In the genomic region with DNA sequence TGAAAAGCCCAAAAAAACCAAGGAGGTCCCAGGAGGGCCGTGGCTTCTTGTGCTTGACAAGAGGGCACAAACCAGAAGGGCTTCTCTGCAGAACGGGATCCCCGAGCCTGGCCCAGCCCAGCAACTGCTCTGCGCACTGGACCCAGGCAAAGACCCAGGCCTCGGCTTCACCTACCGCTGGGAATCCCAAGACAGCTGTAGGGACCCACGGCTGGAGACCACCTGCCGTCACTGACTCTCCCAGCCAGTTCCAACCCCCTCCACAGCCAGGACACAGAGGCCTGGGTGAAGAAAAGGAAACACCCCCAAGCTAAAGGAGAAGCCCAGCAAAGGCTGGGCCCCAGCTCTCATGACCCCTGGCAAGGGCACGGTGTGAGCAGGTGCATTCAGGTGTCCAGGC, we compare ENCODE assay signal across 22 cellular contexts. TPM values are rescaled to one million over a fixed set of nuclear protein-coding genes. Genes with fewer than 3 reads are reported as not detected.
A peak's percentile ranks its signal among the peaks of the same experiment; 100 is the strongest.
DNase-seq lines count a peak whose midpoint lies in the region; ATAC-seq and TF ChIP-seq lines count a peak whose summit lies in the region.
"Had no signal": no experiment of that assay in that cellular context is flagged by ENCODE, and none has a peak within 500 bp of the region (broad histone marks: within the 10 kb centered on the region; RNA-seq: fewer than 3 reads in every experiment).

No MANE protein-coding gene starts in this region.

- CTCF ChIA-PET in CD4-positive, alpha-beta memory T cell (lab: Charles Lee; ENCODE audit: partially characterized antibody), result no interaction called here

- no peak for TF ChIP-seq POLR2A in spleen (IDR thresholded peaks at IDR 0.05)

- no peaks in the 10 kb centered on the region for H3K27me3 Mint-ChIP-seq in chondrocyte (ENCODE audit: low read depth)
- H3K27me3 Mint-ChIP-seq in CD4-positive, alpha-beta memory T cell, result no peaks in the 10 kb centered on the region
- H3K27me3 Mint-ChIP-seq: activated naive CD8-positive, alpha-beta T cell; central memory CD8-positive, alpha-beta T cell had no signal

- intact Hi-C loops in left colon (cut with DNase I, micrococcal nuclease) (no loop called here), spleen (cut with DNase I; ENCODE audit: low total_unique reads) (no loop called here)
- intact Hi-C loops in CD4-positive, alpha-beta memory T cell (cut with micrococcal nuclease), result no loop called here

- H3K27me3 ChIP-seq in spleen (replicated peaks in 1 of 7), result no peaks in the 10 kb centered on the region
- H3K27me3 ChIP-seq in CD4-positive, alpha-beta memory T cell (ENCODE audit: insufficient read depth, low read length), result no peaks in the 10 kb centered on the region
- H3K27me3 ChIP-seq: ascending aorta, neural progenitor cell had no signal

- no peak overlapping the region for H3K4me3 ChIP-seq in spleen
- no peak overlapping the region for H3K4me3 ChIP-seq in CD4-positive, alpha-beta memory T cell (ENCODE audit: low read length in 2 of 2)
- H3K4me3 ChIP-seq: ascending aorta, neural progenitor cell had no signal

- H3K36me3 Mint-ChIP-seq in chondrocyte (ENCODE audit: low read depth), result peaks cover 26% of the 10 kb centered on the region
- H3K36me3 Mint-ChIP-seq in CD4-positive, alpha-beta memory T cell, result no peaks in the 10 kb centered on the region
- H3K36me3 Mint-ChIP-seq: neural progenitor cell had no signal

- peaks cover 12% of the 10 kb centered on the region for H3K4me1 Mint-ChIP-seq in chondrocyte (ENCODE audit: low read depth)
- H3K4me1 Mint-ChIP-seq in CD4-positive, alpha-beta memory T cell, result peaks cover 0 to 6% (median 3%) of the 10 kb centered on the region in 4 donors

- H3K27ac ChIP-seq in spleen, result no peak overlapping the region
- H3K27ac ChIP-seq in CD4-positive, alpha-beta memory T cell (ENCODE audit: low read depth, low read length), result no peak overlapping the region
- H3K27ac ChIP-seq: ascending aorta, C4-2B, neural progenitor cell had no signal

- no peaks in the 10 kb centered on the region for H3K4me1 ChIP-seq in spleen
- H3K4me1 ChIP-seq in CD4-positive, alpha-beta memory T cell (ENCODE audit: insufficient read depth, low read length), result no peaks in the 10 kb centered on the region
- H3K4me1 ChIP-seq: ascending aorta had no signal

- H3K4me3 Mint-ChIP-seq in chondrocyte (ENCODE audit: unreplicated experiment), result no peak overlapping the region
- H3K4me3 Mint-ChIP-seq in CD4-positive, alpha-beta memory T cell, result no peak overlapping the region
- H3K4me3 Mint-ChIP-seq: activated naive CD8-positive, alpha-beta T cell; central memory CD8-positive, alpha-beta T cell; neural progenitor cell had no signal

- H3K36me3 ChIP-seq in spleen, result peaks cover 0 to 44% (median 9%) of the 10 kb centered on the region in 6 donors
- H3K36me3 ChIP-seq in CD4-positive, alpha-beta memory T cell (ENCODE audit: insufficient read depth, low read length), result no peaks in the 10 kb centered on the region
- H3K36me3 ChIP-seq: neural progenitor cell had no signal

- no peaks in the 10 kb centered on the region for H3K9me3 ChIP-seq in spleen
- H3K9me3 ChIP-seq in CD4-positive, alpha-beta memory T cell (ENCODE audit: control insufficient read depth in 1 of 2, low read length in 2 of 2), result no peaks in the 10 kb centered on the region
- H3K9me3 ChIP-seq: ascending aorta had no signal

- H3K27ac Mint-ChIP-seq in chondrocyte (ENCODE audit: unreplicated experiment), result no peak overlapping the region
- no peak overlapping the region for H3K27ac Mint-ChIP-seq in CD4-positive, alpha-beta memory T cell
- H3K27ac Mint-ChIP-seq: activated naive CD8-positive, alpha-beta T cell; activated T-helper 2 cell treated with anti-CD3 and anti-CD28 coated beads, Interferon-gamma antibody, Interleukin-2, Interleukin-4, amounts not matched to agents 10 μg/mL and 5 μg/mL and 100 μg/mL, durations not matched to agents 14 hours and 24 hours and 36 hours; neural progenitor cell had no signal

- ATAC-seq in left colon, result peak; percentile 19
- ATAC-seq in HG02610 (IDR thresholded peaks at IDR 0.05; ENCODE audit: unreplicated experiment), result no peak

- TF ChIP-seq CTCF in chondrocyte (IDR thresholded peaks at IDR 0.05), result no peak
- no peak for TF ChIP-seq CTCF in spleen (IDR thresholded peaks at IDR 0.05 in 8 of 11, conservative IDR thresholded peaks at IDR 0.05 in 3 of 11)

- DNase-seq in EH (ENCODE audit: low read depth) (peak; percentile 12), chondrocyte (ENCODE audit: low spot score) (peak; percentile 82), left colon (peak; percentile 3 to 17), spleen (peak; percentile 55)
- DNase-seq in activated T-cell treated with anti-CD3 and anti-CD28 coated beads, Interleukin-2, amount 50 U/mL, for 48 hours, result no peak
- no peak for DNase-seq in CD4-positive, alpha-beta memory T cell
- DNase-seq: activated CD8-positive, alpha-beta memory T cell treated with anti-CD3 and anti-CD28 coated beads, Interleukin-2, amount 50 U/mL, for 4 hours; EL; IMR-90; NCI-H1105 treated with DMSO at 0.1 percent for 48 hours; NCI-H2029; NCI-H2227 treated with DMSO at 0.1 percent for 48 hours; NCI-H748 treated with DMSO at 0.1 percent for 48 hours; small intestine; stimulated activated CD4-positive, alpha-beta T cell treated with anti-CD3 and anti-CD28 coated beads, Interleukin-2, amount 100 ng/mL, for 24 hours had no signal

- POLR2A ChIA-PET in CD4-positive, alpha-beta memory T cell (lab: Charles Lee; ENCODE audit: partially characterized antibody), result no interaction called here

- WGBS in spleen, 5 donors, result 84 to 94% (median 89%) methylated on average over 5 to 9 of the region's 9 CpGs

- no peaks in the 10 kb centered on the region for H3K9me3 Mint-ChIP-seq in chondrocyte (ENCODE audit: low read depth)
- H3K9me3 Mint-ChIP-seq in CD4-positive, alpha-beta memory T cell, result no peaks in the 10 kb centered on the region
- H3K9me3 Mint-ChIP-seq: activated T-helper 2 cell treated with anti-CD3 and anti-CD28 coated beads, Interferon-gamma antibody, Interleukin-2, Interleukin-4, amounts not matched to agents 10 μg/mL and 5 μg/mL and 100 μg/mL, durations not matched to agents 14 hours and 24 hours and 36 hours; central memory CD8-positive, alpha-beta T cell had no signal

RNA-seq across cellular contexts. Expression of a gene that starts 24.3 kb away (rescaled TPM):
- total RNA-seq in chondrocyte, result 38.1 to 72.5 TPM (median 70.6 TPM) in 3 replicates
- total RNA-seq in left colon, result 10 to 100 TPM; 58.7 to 80.2 TPM
- total RNA-seq in spleen, result 10 to 100 TPM; 16.1 to 49.5 (median 24.5) TPM
- 10 to 100 TPM in 1 of 3 donors, 1 to 10 TPM in 2; 6.1 to 16.8 (median 9.9) TPM for polyA plus RNA-seq in spleen
- under 1 TPM in 1 of 2 experiments, not detected in 1; 0.20 TPM for total RNA-seq in CD4-positive, alpha-beta memory T cell
- not detected for polyA plus RNA-seq in CD4-positive, alpha-beta memory T cell

Comparison
In these comparisons a context has a peak if more than half of its experiments do, and no peak if none do; other contexts are left out.
1. DNase-seq: peak in EH (single experiment), chondrocyte (single experiment), left colon (2 of 2) and spleen (single experiment); none in activated T-cell treated with anti-CD3 and anti-CD28 coated beads, Interleukin-2, amount 50 U/mL, for 48 hours (0 of 2) and CD4-positive, alpha-beta memory T cell (0 of 5).
2. RNA of a gene that starts 24.3 kb away (total RNA-seq): 58.7 to 80.2 TPM in left colon, 38.1 to 72.5 TPM in chondrocyte and 16.1 to 49.5 TPM in spleen; 0.20 TPM in CD4-positive, alpha-beta memory T cell; every median in the first group is over 10 times any median in the second.